ENCODE assay signal across 1 cellular context in the genomic region with DNA sequence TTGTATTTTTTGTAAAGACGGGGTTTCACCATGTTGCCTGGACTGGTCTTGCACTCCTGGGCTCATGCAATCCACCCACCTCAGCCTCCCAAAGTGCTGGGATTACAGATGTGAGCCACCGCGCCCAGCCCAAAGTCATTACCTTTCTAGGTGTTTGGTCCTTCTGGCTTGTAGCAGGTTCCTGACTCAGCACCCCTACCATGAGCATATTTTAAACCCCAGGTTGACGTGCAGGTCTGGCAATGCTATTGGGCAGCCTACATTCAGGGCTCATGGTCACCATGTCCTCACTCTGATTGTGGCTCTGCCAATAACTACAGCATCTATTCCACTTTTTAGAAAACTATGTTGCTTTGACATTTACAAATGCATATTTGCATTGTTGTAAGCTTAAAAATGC.
TF ChIP-seq lines count a peak whose summit lies in the region.

No MANE protein-coding gene starts in this region.

TF ChIP-seq in GM23338, 12 proteins besides CTCF, POLR2A, EP300 and RAD21 (continued from another document):
- TF ChIP-seq, protein P1, sequence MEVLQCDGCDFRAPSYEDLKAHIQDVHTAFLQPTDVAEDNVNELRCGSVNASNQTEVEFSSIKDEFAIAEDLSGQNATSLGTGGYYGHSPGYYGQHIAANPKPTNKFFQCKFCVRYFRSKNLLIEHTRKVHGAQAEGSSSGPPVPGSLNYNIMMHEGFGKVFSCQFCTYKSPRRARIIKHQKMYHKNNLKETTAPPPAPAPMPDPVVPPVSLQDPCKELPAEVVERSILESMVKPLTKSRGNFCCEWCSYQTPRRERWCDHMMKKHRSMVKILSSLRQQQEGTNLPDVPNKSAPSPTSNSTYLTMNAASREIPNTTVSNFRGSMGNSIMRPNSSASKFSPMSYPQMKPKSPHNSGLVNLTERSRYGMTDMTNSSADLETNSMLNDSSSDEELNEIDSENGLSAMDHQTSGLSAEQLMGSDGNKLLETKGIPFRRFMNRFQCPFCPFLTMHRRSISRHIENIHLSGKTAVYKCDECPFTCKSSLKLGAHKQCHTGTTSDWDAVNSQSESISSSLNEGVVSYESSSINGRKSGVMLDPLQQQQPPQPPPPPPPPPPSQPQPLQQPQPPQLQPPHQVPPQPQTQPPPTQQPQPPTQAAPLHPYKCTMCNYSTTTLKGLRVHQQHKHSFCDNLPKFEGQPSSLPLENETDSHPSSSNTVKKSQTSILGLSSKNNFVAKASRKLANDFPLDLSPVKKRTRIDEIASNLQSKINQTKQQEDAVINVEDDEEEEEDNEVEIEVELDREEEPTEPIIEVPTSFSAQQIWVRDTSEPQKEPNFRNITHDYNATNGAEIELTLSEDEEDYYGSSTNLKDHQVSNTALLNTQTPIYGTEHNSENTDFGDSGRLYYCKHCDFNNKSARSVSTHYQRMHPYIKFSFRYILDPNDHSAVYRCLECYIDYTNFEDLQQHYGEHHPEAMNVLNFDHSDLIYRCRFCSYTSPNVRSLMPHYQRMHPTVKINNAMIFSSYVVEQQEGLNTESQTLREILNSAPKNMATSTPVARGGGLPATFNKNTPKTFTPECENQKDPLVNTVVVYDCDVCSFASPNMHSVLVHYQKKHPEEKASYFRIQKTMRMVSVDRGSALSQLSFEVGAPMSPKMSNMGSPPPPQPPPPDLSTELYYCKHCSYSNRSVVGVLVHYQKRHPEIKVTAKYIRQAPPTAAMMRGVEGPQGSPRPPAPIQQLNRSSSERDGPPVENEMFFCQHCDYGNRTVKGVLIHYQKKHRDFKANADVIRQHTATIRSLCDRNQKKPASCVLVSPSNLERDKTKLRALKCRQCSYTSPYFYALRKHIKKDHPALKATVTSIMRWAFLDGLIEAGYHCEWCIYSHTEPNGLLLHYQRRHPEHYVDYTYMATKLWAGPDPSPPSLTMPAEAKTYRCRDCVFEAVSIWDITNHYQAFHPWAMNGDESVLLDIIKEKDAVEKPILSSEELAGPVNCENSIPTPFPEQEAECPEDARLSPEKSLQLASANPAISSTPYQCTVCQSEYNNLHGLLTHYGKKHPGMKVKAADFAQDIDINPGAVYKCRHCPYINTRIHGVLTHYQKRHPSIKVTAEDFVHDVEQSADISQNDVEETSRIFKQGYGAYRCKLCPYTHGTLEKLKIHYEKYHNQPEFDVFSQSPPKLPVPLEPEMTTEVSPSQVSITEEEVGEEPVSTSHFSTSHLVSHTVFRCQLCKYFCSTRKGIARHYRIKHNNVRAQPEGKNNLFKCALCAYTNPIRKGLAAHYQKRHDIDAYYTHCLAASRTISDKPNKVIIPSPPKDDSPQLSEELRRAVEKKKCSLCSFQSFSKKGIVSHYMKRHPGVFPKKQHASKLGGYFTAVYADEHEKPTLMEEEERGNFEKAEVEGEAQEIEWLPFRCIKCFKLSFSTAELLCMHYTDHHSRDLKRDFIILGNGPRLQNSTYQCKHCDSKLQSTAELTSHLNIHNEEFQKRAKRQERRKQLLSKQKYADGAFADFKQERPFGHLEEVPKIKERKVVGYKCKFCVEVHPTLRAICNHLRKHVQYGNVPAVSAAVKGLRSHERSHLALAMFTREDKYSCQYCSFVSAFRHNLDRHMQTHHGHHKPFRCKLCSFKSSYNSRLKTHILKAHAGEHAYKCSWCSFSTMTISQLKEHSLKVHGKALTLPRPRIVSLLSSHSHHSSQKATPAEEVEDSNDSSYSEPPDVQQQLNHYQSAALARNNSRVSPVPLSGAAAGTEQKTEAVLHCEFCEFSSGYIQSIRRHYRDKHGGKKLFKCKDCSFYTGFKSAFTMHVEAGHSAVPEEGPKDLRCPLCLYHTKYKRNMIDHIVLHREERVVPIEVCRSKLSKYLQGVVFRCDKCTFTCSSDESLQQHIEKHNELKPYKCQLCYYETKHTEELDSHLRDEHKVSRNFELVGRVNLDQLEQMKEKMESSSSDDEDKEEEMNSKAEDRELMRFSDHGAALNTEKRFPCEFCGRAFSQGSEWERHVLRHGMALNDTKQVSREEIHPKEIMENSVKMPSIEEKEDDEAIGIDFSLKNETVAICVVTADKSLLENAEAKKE (CRISPR knock-in tag; IDR thresholded peaks at IDR 0.05) = no peak
- no peak for TF ChIP-seq EZH2phosphoT487 (IDR thresholded peaks at IDR 0.05; ENCODE audit: unreplicated experiment)
- TF ChIP-seq NANOG (IDR thresholded peaks at IDR 0.05; ENCODE audit: borderline replicate concordance) = no peak
- no peak for TF ChIP-seq ZNF331 (CRISPR knock-in tag; IDR thresholded peaks at IDR 0.05; ENCODE audit: low read depth)
- TF ChIP-seq ZNF114 (CRISPR knock-in tag; IDR thresholded peaks at IDR 0.05) = no peak
- TF ChIP-seq, protein P2, sequence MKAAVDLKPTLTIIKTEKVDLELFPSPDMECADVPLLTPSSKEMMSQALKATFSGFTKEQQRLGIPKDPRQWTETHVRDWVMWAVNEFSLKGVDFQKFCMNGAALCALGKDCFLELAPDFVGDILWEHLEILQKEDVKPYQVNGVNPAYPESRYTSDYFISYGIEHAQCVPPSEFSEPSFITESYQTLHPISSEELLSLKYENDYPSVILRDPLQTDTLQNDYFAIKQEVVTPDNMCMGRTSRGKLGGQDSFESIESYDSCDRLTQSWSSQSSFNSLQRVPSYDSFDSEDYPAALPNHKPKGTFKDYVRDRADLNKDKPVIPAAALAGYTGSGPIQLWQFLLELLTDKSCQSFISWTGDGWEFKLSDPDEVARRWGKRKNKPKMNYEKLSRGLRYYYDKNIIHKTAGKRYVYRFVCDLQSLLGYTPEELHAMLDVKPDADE (IDR thresholded peaks at IDR 0.05) = no peak
